33 cellular contexts compared by ENCODE assay signal in the genomic region with DNA sequence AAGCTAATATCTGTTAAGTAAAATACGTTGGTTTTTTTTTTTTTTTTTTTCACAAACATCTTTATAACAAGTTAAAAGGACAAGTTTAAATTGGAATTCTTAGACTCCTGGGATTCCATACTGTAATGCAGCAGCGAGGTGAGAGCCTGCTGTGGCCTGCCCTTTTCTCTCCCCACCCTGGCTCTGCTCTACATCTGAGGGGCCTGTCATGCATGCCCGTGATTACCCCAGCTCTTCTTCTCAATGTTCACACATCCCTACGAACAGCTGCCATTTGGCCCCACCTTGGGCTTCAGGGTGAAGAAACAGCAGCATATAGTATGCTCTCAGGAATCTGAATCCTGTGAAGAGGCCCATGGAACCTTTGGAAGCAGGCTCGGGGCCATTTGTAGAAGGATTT. TPM values are rescaled to one million over a fixed set of nuclear protein-coding genes. Genes with fewer than 3 reads are reported as not detected.
"Had no signal": no experiment of that assay in that cellular context is flagged by ENCODE, and none has a peak within 500 bp of the region (broad histone marks: within the 10 kb centered on the region; RNA-seq: fewer than 3 reads in every experiment).

No MANE protein-coding gene starts in this region.

- H3K27me3 ChIP-seq: Peyer's patch had no signal

- H3K4me2 ChIP-seq: KMS-11 had no signal

- H3K9ac ChIP-seq: KMS-11 had no signal

- H3K27ac ChIP-seq: KMS-11, WERI-Rb-1 had no signal

- DNase-seq: activated CD4-positive, alpha-beta T cell treated with anti-CD3 and anti-CD28 coated beads for 1 hour; activated CD4-positive, alpha-beta T cell treated with anti-CD3 and anti-CD28 coated beads for 48 hours; activated CD4-positive, alpha-beta T cell treated with anti-CD3 and anti-CD28 coated beads, Interleukin-2, amount 50 U/mL, for 4 hours; activated CD4-positive, CD25-positive, alpha-beta regulatory T cell; activated CD8-positive, alpha-beta T cell treated with anti-CD3 and anti-CD28 coated beads for 36 hours; activated gamma-delta T cell; activated naive CD4-positive, alpha-beta T cell treated with Interleukin-2 at 50 U/mL for 16 hours; activated naive CD8-positive, alpha-beta T cell treated with anti-CD3 and anti-CD28 coated beads, Interleukin-2, amount 10 ng/mL, durations not matched to agents 7 days and 5 days; activated T-cell treated with anti-CD3 and anti-CD28 coated beads, Interleukin-2, amount 50 U/mL, for 24 hours; caudate nucleus; MM.1S; MV-4-11; NCI-H1092; NCI-H1436 treated with DMSO at 0.1 percent for 48 hours; NCI-H1694 treated with DMSO at 0.1 percent for 48 hours; NCI-H2029; NCI-H510A; NCI-H526; NCI-H748 treated with DMSO at 0.1 percent for 48 hours; NK-92 treated with Interleukin-12 subunit alpha and Interleukin-12 subunit beta, amount 100 ng/mL, for 24 hours; PC-3; RPMI8226; SIG-M5; SW 1271; T-helper 1 cell; T-helper 2 cell; T-helper 9 cell; WERI-Rb-1 had no signal

- H3K36me3 ChIP-seq: Peyer's patch, WERI-Rb-1 had no signal

- H3K4me3 ChIP-seq: Peyer's patch had no signal

- H3K9me3 ChIP-seq: Peyer's patch had no signal

- ATAC-seq: activated CD8-positive, alpha-beta T cell treated with anti-CD3 and anti-CD28 coated beads for 36 hours; PC-3 had no signal

RNA-seq across cellular contexts. Expression of gene CFAP91, which starts 14.7 kb away (rescaled TPM):
- total RNA-seq: activated CD8-positive, alpha-beta T cell treated with anti-CD3 and anti-CD28 coated beads for 36 hours; activated T-helper 2 cell treated with anti-CD3 and anti-CD28 coated beads, Interferon-gamma antibody, Interleukin-2, Interleukin-4, amounts not matched to agents 10 μg/mL and 5 μg/mL and 100 μg/mL, durations not matched to agents 14 hours and 24 hours and 36 hours; bronchial epithelial cell had no signal

RNA-seq across cellular contexts. Expression of gene POPDC2, which starts 57.1 kb away (rescaled TPM):
- total RNA-seq: bronchial epithelial cell, LHCN-M2 had no signal
